14 cellular contexts compared by ENCODE assay signal in the genomic region with DNA sequence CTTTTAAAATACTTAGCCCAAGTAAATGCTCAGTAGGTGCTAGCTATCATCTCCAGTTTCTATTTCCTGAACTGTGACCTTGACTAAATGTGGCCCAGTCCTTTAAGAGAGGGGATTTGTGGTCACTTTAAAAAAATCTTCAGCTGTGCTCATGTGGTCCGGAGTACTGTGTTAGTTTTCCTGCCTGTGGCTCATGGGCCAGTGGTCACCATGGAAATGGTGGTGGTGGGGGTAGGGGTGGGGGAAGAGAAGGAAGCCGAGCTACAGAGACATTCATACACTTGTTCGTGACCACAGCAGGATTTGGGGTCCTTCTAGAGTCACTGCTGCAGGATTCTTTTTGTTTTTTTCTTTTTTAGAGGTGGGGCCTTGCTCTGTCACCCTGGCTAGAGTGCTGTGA. TPM values are rescaled to one million over a fixed set of nuclear protein-coding genes. Genes with fewer than 3 reads are reported as not detected.
DNase-seq lines count a peak whose midpoint lies in the region; ATAC-seq and FAIRE-seq lines count a peak whose summit lies in the region.
"Had no signal": no experiment of that assay in that cellular context is flagged by ENCODE, and none has a peak within 500 bp of the region (broad histone marks: within the 10 kb centered on the region; RNA-seq: fewer than 3 reads in every experiment).

No MANE protein-coding gene starts in this region.

- peak overlapping the region in 1 of 2 experiments; percentile 38 for H2BK12ac ChIP-seq in mesenchymal stem cell (ENCODE audit: low read length in 2 of 2)

- H3K14ac ChIP-seq in mesenchymal stem cell (ENCODE audit: low read length in 2 of 2): no peak overlapping the region

- no peaks in the 10 kb centered on the region for H3K79me1 ChIP-seq in mesenchymal stem cell (replicated peaks; ENCODE audit: low read length, poor library complexity, severe bottlenecking)

- no peak overlapping the region for H4K91ac ChIP-seq in mesenchymal stem cell (ENCODE audit: low read length)

- no peak overlapping the region for H3K4ac ChIP-seq in mesenchymal stem cell (ENCODE audit: low read depth in 1 of 2, low read length in 2 of 2)

- no peaks in the 10 kb centered on the region for H3K27me3 ChIP-seq in BLaER1
- H3K27me3 ChIP-seq in mesenchymal stem cell (ENCODE audit: control insufficient read depth in 1 of 2, insufficient read depth in 1 of 2, low read length in 2 of 2): peaks cover 0 to 3% of the 10 kb centered on the region in 2 experiments
- H3K27me3 ChIP-seq: esophagus muscularis mucosa, SJSA1, uterus had no signal

- no peak overlapping the region for H4K8ac ChIP-seq in mesenchymal stem cell (ENCODE audit: low read length)

- 28% methylated on average over 3 of the region's 3 CpGs for WGBS in mesenchymal stem cell

- H3K23ac ChIP-seq in mesenchymal stem cell (ENCODE audit: low read length in 2 of 2): no peak overlapping the region

- H3K27ac ChIP-seq in BLaER1 (peak overlapping the region; percentile 50; the same call in 1 of the 2 replicates), mesenchymal stem cell (ENCODE audit: low read length, poor library complexity, severe bottlenecking) (no peak overlapping the region)
- H3K27ac ChIP-seq: esophagus muscularis mucosa, SJSA1, uterus had no signal

- H4K20me1 ChIP-seq in BLaER1: no peaks in the 10 kb centered on the region

- H3K18ac ChIP-seq in mesenchymal stem cell (ENCODE audit: low read depth in 1 of 2, low read length in 2 of 2): peak overlapping the region in 1 of 2 experiments; percentile 22

- no peaks in the 10 kb centered on the region for H3K36me3 ChIP-seq in BLaER1
- H3K36me3 ChIP-seq in mesenchymal stem cell (ENCODE audit: control insufficient read depth in 1 of 2, insufficient read depth in 2 of 2, low read depth in 1 of 2, low read length in 2 of 2): no peaks in the 10 kb centered on the region
- H3K36me3 ChIP-seq: esophagus muscularis mucosa, HAP-1, SJSA1, uterus had no signal

- no peak for ATAC-seq in GM18519 (IDR thresholded peaks at IDR 0.05; ENCODE audit: low FRiP score, unreplicated experiment)

- DNase-seq in GM18507 (ENCODE audit: extremely low spot score, insufficient read length, low read depth): no peak
- peak; percentile 58 for DNase-seq in RPMI8226
- peak; percentile 55 for DNase-seq in mesenchymal stem cell
- no peak for DNase-seq in GM19238 (ENCODE audit: insufficient read length, low spot score)
- no peak for DNase-seq in NCI-H1105 (lab: John Stamatoyannopoulos, UW)
- no peak for DNase-seq in NOMO-1 treated with dmso at 0.1 percent for 144 hours (lab: John Stamatoyannopoulos, UW; ENCODE audit: unreplicated experiment)
- DNase-seq: NCI-H1417 treated with DMSO at 0.1 percent for 48 hours; stimulated activated CD4-positive, alpha-beta T cell treated with anti-CD3 and anti-CD28 coated beads, Interleukin-1b, Interleukin-23, amount 100 ng/mL, for 48 hours; uterus had no signal

- no peaks in the 10 kb centered on the region for H3K9me3 ChIP-seq in BLaER1
- H3K9me3 ChIP-seq in mesenchymal stem cell (ENCODE audit: control insufficient read depth, low read length): no peaks in the 10 kb centered on the region
- H3K9me3 ChIP-seq: esophagus muscularis mucosa, HAP-1, SJSA1, uterus had no signal

- H2AFZ ChIP-seq in mesenchymal stem cell (ENCODE audit: low read depth, low read length): no peak overlapping the region

- H3K4me1 ChIP-seq in BLaER1 (peaks cover 24% of the 10 kb centered on the region), mesenchymal stem cell (ENCODE audit: control insufficient read depth, insufficient read depth, low read depth, low read length) (peaks cover 13% of the 10 kb centered on the region)
- H3K4me1 ChIP-seq: esophagus muscularis mucosa, SJSA1, uterus had no signal

- no peak overlapping the region for H2AK5ac ChIP-seq in mesenchymal stem cell (ENCODE audit: low read length, severe bottlenecking)

- H2BK120ac ChIP-seq in mesenchymal stem cell (ENCODE audit: low read depth, low read length): no peak overlapping the region

- no peak overlapping the region for H2BK5ac ChIP-seq in mesenchymal stem cell (ENCODE audit: low read depth, low read length, poor library complexity, severe bottlenecking)

- H3K4me2 ChIP-seq in BLaER1: peak overlapping the region; percentile 71
- H3K4me2 ChIP-seq in mesenchymal stem cell (ENCODE audit: low read length, poor library complexity, severe bottlenecking): no peak overlapping the region

- peak; percentile 5 for FAIRE-seq in GM18507 (lab: Jason Lieb, UNC)

- H3K9ac ChIP-seq in BLaER1 (no peak overlapping the region), mesenchymal stem cell (ENCODE audit: low read length) (no peak overlapping the region)

- H2BK15ac ChIP-seq in mesenchymal stem cell (ENCODE audit: low read depth, poor library complexity, severe bottlenecking): no peak overlapping the region

- H3K4me3 ChIP-seq in BLaER1 (no peak overlapping the region), mesenchymal stem cell (ENCODE audit: insufficient read depth in 1 of 2, low read depth in 1 of 2, low read length in 2 of 2) (no peak overlapping the region)
- H3K4me3 ChIP-seq: esophagus muscularis mucosa, HAP-1, SJSA1, uterus had no signal

RNA-seq across cellular contexts. Expression of gene KIF26B, which starts 25.7 kb away (rescaled TPM):
- polyA plus RNA-seq in mesenchymal stem cell (2013, experiment 1 of 2): 10.1 TPM
- polyA plus RNA-seq in mesenchymal stem cell (2013, experiment 2 of 2): 9.3 TPM

Comparison
In these comparisons a context has a peak if more than half of its experiments do, and no peak if none do; other contexts are left out.
1. DNase-seq: peak in RPMI8226 (single experiment) and mesenchymal stem cell (single experiment); none in GM18507 (single experiment), GM19238 (single experiment), NCI-H1105 (single experiment) and NOMO-1 treated with dmso at 0.1 percent for 144 hours (single experiment).